Comparison of ENCODE assay signal across 8 cellular contexts in genomic region chr10:132540456-132540855, GRCh38. TPM values are rescaled to one million over a fixed set of nuclear protein-coding genes. Genes with fewer than 3 reads are reported as not detected.
DNase-seq lines count a peak whose midpoint lies in the region; ATAC-seq and TF ChIP-seq lines count a peak whose summit lies in the region.

No MANE protein-coding gene starts in this region.

- peak; percentile 56 for TF ChIP-seq CTCF in AG10803 (conservative IDR thresholded peaks at IDR 0.05; ENCODE audit: low read length)
- peak; percentile 70 for TF ChIP-seq CTCF in chondrocyte (IDR thresholded peaks at IDR 0.05)

- H3K36me3 Mint-ChIP-seq in chondrocyte (ENCODE audit: low read depth) (peaks cover 1% of the 10 kb centered on the region), naive B cell (no peaks in the 10 kb centered on the region)

- no peak for ATAC-seq in naive B cell (ENCODE audit: low read depth in 2 of 2)
- no peak for ATAC-seq in esophagus mucosa
- ATAC-seq in HG03108 (IDR thresholded peaks at IDR 0.05; ENCODE audit: unreplicated experiment), result no peak
- no peak for ATAC-seq in GM19467 (IDR thresholded peaks at IDR 0.05; ENCODE audit: unreplicated experiment)

- peak overlapping the region; percentile 75 for H3K4me3 ChIP-seq in AG10803 (ENCODE audit: low read length)

- H3K4me3 Mint-ChIP-seq in chondrocyte (ENCODE audit: unreplicated experiment) (peak overlapping the region; percentile 87), naive B cell (peak overlapping the region; percentile 66 to 98 (median 94))

- H3K27ac Mint-ChIP-seq in chondrocyte (ENCODE audit: unreplicated experiment) (peak overlapping the region; percentile 72), naive B cell (peak overlapping the region in 3 of 6 donors; percentile 86 to 97 (median 90))

- peaks cover 64% of the 10 kb centered on the region for H3K4me1 Mint-ChIP-seq in chondrocyte (ENCODE audit: low read depth)
- peaks cover 51 to 76% (median 65%) of the 10 kb centered on the region in 3 donors for H3K4me1 Mint-ChIP-seq in naive B cell

- DNase-seq in AG10803 (ENCODE audit: low read depth) (peak; percentile 47), KG1 (lab: John Stamatoyannopoulos, UW) (peak; percentile 31), chondrocyte (ENCODE audit: low spot score) (peak; percentile 68), naive B cell (no peak), dermis blood vessel endothelial cell (no peak)

- H3K9me3 Mint-ChIP-seq in chondrocyte (ENCODE audit: low read depth) (no peaks in the 10 kb centered on the region), naive B cell (no peaks in the 10 kb centered on the region)

- H3K27me3 Mint-ChIP-seq in chondrocyte (ENCODE audit: low read depth) (no peaks in the 10 kb centered on the region), naive B cell (no peaks in the 10 kb centered on the region)

RNA-seq across cellular contexts. Expression of gene INPP5A, which starts 2.9 kb away (rescaled TPM):
- 29.5 to 40.6 TPM (median 40.1 TPM) in 3 replicates for total RNA-seq in chondrocyte
- polyA plus RNA-seq in naive B cell (ENCODE audit: low read depth in 6 of 6), result 1 to 10 TPM; 1.3 to 6.7 (median 2.1) TPM
- 14.3 TPM for total RNA-seq in esophagus mucosa
- total RNA-seq in dermis blood vessel endothelial cell, result 24.1 and 32.8 TPM in 2 replicates

Comparison
In these comparisons a context has a peak if more than half of its experiments do, and no peak if none do; other contexts are left out.
1. DNase-seq: peak in AG10803 (single experiment), KG1 (single experiment) and chondrocyte (single experiment); none in naive B cell (single experiment) and dermis blood vessel endothelial cell (single experiment).